8 cellular contexts compared by ENCODE assay signal in the genomic region with DNA sequence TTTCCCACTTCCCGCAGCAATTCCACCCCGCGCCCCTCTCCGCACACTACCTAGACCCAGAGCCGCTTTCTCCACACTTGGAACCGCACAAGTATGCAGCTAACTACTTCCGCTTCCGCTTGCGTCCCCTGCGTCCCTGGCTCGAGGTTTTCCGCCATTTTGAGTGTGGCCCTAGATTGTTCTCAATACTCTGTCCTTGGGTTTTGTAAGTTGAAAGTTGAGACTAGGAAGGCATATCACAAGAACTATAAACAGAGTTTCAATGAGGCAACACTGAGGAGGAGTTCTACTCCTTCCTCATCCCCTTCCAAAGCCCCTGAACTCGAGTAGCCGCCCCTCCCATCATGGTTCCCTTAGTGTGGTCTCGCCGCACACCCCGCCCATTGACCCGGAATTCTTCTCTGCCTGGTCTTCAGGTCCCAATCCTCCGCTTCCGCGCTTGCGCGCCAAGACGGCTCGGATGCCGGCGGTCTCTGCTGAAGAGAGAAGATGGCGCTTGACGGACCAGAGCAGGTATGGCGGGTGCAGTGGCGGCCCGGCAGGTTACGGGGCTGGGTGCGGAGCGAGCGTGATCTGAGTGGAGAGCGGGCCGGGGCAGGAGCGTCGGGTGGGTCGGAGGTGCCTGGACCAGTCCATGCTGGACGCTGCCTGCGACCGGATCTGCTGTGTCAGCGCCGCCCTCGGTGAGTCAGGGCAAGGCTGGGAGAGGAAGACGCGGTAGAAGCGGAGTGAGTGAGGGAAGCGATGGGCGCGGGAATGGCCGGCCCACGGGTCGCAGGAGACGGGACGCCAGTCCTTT. TPM values are rescaled to one million over a fixed set of nuclear protein-coding genes. Genes with fewer than 3 reads are reported as not detected.
DNase-seq lines count a peak whose midpoint lies in the region; ATAC-seq and TF ChIP-seq lines count a peak whose summit lies in the region.

A gene with protein sequence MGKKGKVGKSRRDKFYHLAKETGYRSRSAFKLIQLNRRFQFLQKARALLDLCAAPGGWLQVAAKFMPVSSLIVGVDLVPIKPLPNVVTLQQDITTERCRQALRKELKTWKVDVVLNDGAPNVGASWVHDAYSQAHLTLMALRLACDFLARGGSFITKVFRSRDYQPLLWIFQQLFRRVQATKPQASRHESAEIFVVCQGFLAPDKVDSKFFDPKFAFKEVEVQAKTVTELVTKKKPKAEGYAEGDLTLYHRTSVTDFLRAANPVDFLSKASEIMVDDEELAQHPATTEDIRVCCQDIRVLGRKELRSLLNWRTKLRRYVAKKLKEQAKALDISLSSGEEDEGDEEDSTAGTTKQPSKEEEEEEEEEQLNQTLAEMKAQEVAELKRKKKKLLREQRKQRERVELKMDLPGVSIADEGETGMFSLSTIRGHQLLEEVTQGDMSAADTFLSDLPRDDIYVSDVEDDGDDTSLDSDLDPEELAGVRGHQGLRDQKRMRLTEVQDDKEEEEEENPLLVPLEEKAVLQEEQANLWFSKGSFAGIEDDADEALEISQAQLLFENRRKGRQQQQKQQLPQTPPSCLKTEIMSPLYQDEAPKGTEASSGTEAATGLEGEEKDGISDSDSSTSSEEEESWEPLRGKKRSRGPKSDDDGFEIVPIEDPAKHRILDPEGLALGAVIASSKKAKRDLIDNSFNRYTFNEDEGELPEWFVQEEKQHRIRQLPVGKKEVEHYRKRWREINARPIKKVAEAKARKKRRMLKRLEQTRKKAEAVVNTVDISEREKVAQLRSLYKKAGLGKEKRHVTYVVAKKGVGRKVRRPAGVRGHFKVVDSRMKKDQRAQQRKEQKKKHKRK (minus strand): TSS at position 662 of the 799 bp plus-strand sequence. CDS start 761 bp downstream, outside the sequence.
A gene (plus strand): TSS at position 430 of the 799 bp plus-strand sequence. CDS start 60 bp downstream, at position 490.

- no peaks in the 10 kb centered on the region for H3K9me3 Mint-ChIP-seq in activated CD4-positive, alpha-beta T cell treated with anti-CD3 and anti-CD28 coated beads for 36 hours (ENCODE audit: low read depth)

- no peaks in the 10 kb centered on the region for H3K27me3 Mint-ChIP-seq in activated CD4-positive, alpha-beta T cell treated with anti-CD3 and anti-CD28 coated beads for 36 hours

- peaks cover 84% of the 10 kb centered on the region for H3K36me3 Mint-ChIP-seq in activated CD4-positive, alpha-beta T cell treated with anti-CD3 and anti-CD28 coated beads for 36 hours (ENCODE audit: low read depth)

- ATAC-seq in HG03442 (IDR thresholded peaks at IDR 0.05; ENCODE audit: unreplicated experiment) = peak; percentile 85
- ATAC-seq in activated CD4-positive, alpha-beta T cell treated with anti-CD3 and anti-CD28 coated beads for 36 hours = peak; percentile 94

- H3K36me3 ChIP-seq in BJ (ENCODE audit: control insufficient read depth, insufficient read depth, low read length) = peaks cover 47% of the 10 kb centered on the region

- TF ChIP-seq CTCF in BJ (IDR thresholded peaks at IDR 0.05; ENCODE audit: insufficient read depth, low read depth, low read length) = peak; percentile 62
- TF ChIP-seq CTCF in choroid plexus epithelial cell (conservative IDR thresholded peaks at IDR 0.05; ENCODE audit: low read depth, low read length) = peak; percentile 62

- intact Hi-C loops in activated CD4-positive, alpha-beta T cell treated with anti-CD3 and anti-CD28 coated beads for 36 hours (cut with DNase I, micrococcal nuclease) = loop anchor here (1.0 to 10.0 kb wide), 10 partner anchors 16 to 860 kb away; a partner anchor contains a TSS

- POLR2A ChIA-PET in BJ (lab: Charles Lee) = no interaction called here
- POLR2A ChIA-PET in activated CD4-positive, alpha-beta T cell treated with anti-CD3 and anti-CD28 coated beads for 36 hours (lab: Charles Lee) = interaction anchor here (0.9 to 2.5 kb wide), 4 partner anchors 9 to 54 kb away, joined by 3 to 20 read pairs (median 6); a partner anchor contains a TSS

- CTCF ChIA-PET in BJ (lab: Yijun Ruan, JAX) = interaction anchor here (0.8 to 1.2 kb wide), 3 partner anchors 8 to 130 kb away, joined by 3 read pairs; no protein-coding TSS in a partner anchor
- CTCF ChIA-PET in activated CD4-positive, alpha-beta T cell treated with anti-CD3 and anti-CD28 coated beads for 36 hours (lab: Charles Lee) = interaction anchor here (1.0 to 1.6 kb wide), 6 partner anchors 12 to 129 kb away, joined by 3 to 6 read pairs (median 4); a partner anchor contains a TSS

- H3K4me3 ChIP-seq in BJ (ENCODE audit: low read depth, low read length) = peak within 1 kb of the TSS; percentile 59
- H3K4me3 ChIP-seq in choroid plexus epithelial cell (ENCODE audit: low read depth, low read length) = peak within 1 kb of the TSS; percentile 92

- H3K4me3 Mint-ChIP-seq in activated CD4-positive, alpha-beta T cell treated with anti-CD3 and anti-CD28 coated beads for 36 hours = peak within 1 kb of the TSS; percentile 88

- H3K27ac Mint-ChIP-seq in activated CD4-positive, alpha-beta T cell treated with anti-CD3 and anti-CD28 coated beads for 36 hours = peak within 1 kb of the TSS; percentile 99

- H3K4me1 Mint-ChIP-seq in activated CD4-positive, alpha-beta T cell treated with anti-CD3 and anti-CD28 coated beads for 36 hours = peaks cover 72% of the 10 kb centered on the region

- DNase-seq in BJ (ENCODE audit: low read depth) (peak; percentile 65), GM19238 (ENCODE audit: insufficient read length, low spot score) (peak; percentile 91), NCI-H510A treated with DMSO at 0.1 percent for 48 hours (lab: John Stamatoyannopoulos, UW) (peak; percentile 99), choroid plexus epithelial cell (ENCODE audit: low read depth) (peak; percentile 97), kidney tubule cell (ENCODE audit: low spot score) (peak; percentile 95)
- peak; percentile 97 for DNase-seq in activated CD4-positive, alpha-beta T cell treated with anti-CD3 and anti-CD28 coated beads for 36 hours
- DNase-seq in stimulated activated CD4-positive, alpha-beta T cell treated with anti-CD3 and anti-CD28 coated beads, Interleukin-1b, Interleukin-23, amount 100 ng/mL, for 24 hours (ENCODE audit: low read depth in 4 of 4, low spot score in 1 of 4) = peak; percentile 90 to 93 (median 92)

- no peaks in the 10 kb centered on the region for H3K27me3 ChIP-seq in BJ (ENCODE audit: control insufficient read depth, insufficient read depth, low read length)

RNA-seq across cellular contexts. Expression of the first gene that starts in this region (rescaled TPM):
- 36.3 and 42.1 TPM in 2 replicates for polyA plus RNA-seq in BJ (2011; rRNA removed)
- 38.8 and 48.5 TPM in 2 replicates for polyA minus RNA-seq in BJ (2011; rRNA and poly(A)+ RNA removed)
- total RNA-seq in activated CD4-positive, alpha-beta T cell treated with anti-CD3 and anti-CD28 coated beads for 36 hours = 10 to 100 TPM; 52.1 to 61.2 TPM

RNA-seq across cellular contexts. Expression of the second gene that starts in this region (rescaled TPM):
- 149 and 151 TPM in 2 replicates for polyA plus RNA-seq in BJ (2011; rRNA removed)
- polyA minus RNA-seq in BJ (2011; rRNA and poly(A)+ RNA removed) = 75.7 and 136 TPM in 2 replicates
- 100 to 1,000 TPM in 1 of 2 experiments, 10 to 100 TPM in 1; 98.2 to 160 TPM for total RNA-seq in activated CD4-positive, alpha-beta T cell treated with anti-CD3 and anti-CD28 coated beads for 36 hours

Comparison
In these comparisons a context has a peak if more than half of its experiments do, and no peak if none do; other contexts are left out.
1. Peak in every context shown above with its lines: DNase-seq, ATAC-seq and H3K4me3 ChIP-seq.